ENCODE assay signal across 14 cellular contexts in genomic region chr2:224518806-224519580, GRCh38.
DNase-seq lines count a peak whose midpoint lies in the region; ATAC-seq, FAIRE-seq and TF ChIP-seq lines count a peak whose summit lies in the region.
"Had no signal": no experiment of that assay in that cellular context is flagged by ENCODE, and none has a peak within 500 bp of the region (broad histone marks: within the 10 kb centered on the region; RNA-seq: fewer than 3 reads in every experiment).

No MANE protein-coding gene starts in this region.

- DNase-seq in ACHN (peak; percentile 24), GM19239 (ENCODE audit: insufficient read length, low spot score) (no peak), T-helper 17 cell (no peak), fibroblast of villous mesenchyme (ENCODE audit: low read depth) (peak; percentile 39), iPS-NIHi11 (ENCODE audit: low spot score) (no peak), cortex of kidney (lab: John Stamatoyannopoulos, UW) (no peak)
- no peak for DNase-seq in stimulated activated CD4-positive, alpha-beta T cell treated with anti-CD3 and anti-CD28 coated beads, Interleukin-12 subunit alpha, Interleukin-12 subunit beta, amount 100 ng/mL, for 4 hours
- DNase-seq: activated T-cell treated with anti-CD3 and anti-CD28 coated beads, Interleukin-2, amount 50 U/mL, for 72 hours; colonic mucosa; hypothalamus; NCI-H1694 treated with DMSO at 0.1 percent for 48 hours had no signal

- peak overlapping the region; percentile 80 for H3K27ac Mint-ChIP-seq in T-helper 17 cell
- H3K27ac Mint-ChIP-seq: activated T-cell treated with anti-CD3 and anti-CD28 coated beads, Interleukin-2, amount 50 U/mL, for 72 hours had no signal

- no peak overlapping the region for H3K4me3 ChIP-seq in fibroblast of villous mesenchyme (ENCODE audit: low read depth, low read length)
- H3K4me3 ChIP-seq: BLaER1, colonic mucosa, skin epidermis had no signal

- no peak for ATAC-seq in T-helper 17 cell
- no peak for ATAC-seq in GM21529 (IDR thresholded peaks at IDR 0.05; ENCODE audit: unreplicated experiment)

- no peaks in the 10 kb centered on the region for H3K27me3 Mint-ChIP-seq in T-helper 17 cell

- H3K36me3 Mint-ChIP-seq in T-helper 17 cell (ENCODE audit: low read depth): no peaks in the 10 kb centered on the region

- no peak for TF ChIP-seq CTCF in fibroblast of villous mesenchyme (IDR thresholded peaks at IDR 0.05; ENCODE audit: insufficient read depth, low read depth, low read length)

- in situ Hi-C loops in ACHN (cut with HindIII; ENCODE audit: low pct_ligation_motif_present, low pct_unique_long_range_greater_than_20kb, low sequenced_read_pairs): no loop called here

- H3K9me3 ChIP-seq in T-helper 17 cell (ENCODE audit: control insufficient read depth, low read length, poor library complexity, severe bottlenecking): no peaks in the 10 kb centered on the region
- H3K9me3 ChIP-seq: BLaER1, colonic mucosa had no signal

- H3K4me1 Mint-ChIP-seq in T-helper 17 cell: peaks cover 44% of the 10 kb centered on the region

- FAIRE-seq in GM19239 (lab: Jason Lieb, UNC): peak; percentile 84

- H3K4me3 Mint-ChIP-seq in T-helper 17 cell: no peak overlapping the region
- H3K4me3 Mint-ChIP-seq: activated T-cell treated with anti-CD3 and anti-CD28 coated beads, Interleukin-2, amount 50 U/mL, for 72 hours had no signal

Comparison
In these comparisons a context has a peak if more than half of its experiments do, and no peak if none do; other contexts are left out.
1. DNase-seq: peak in ACHN (single experiment) and fibroblast of villous mesenchyme (single experiment); none in GM19239 (single experiment), T-helper 17 cell (0 of 3), iPS-NIHi11 (single experiment), cortex of kidney (single experiment) and stimulated activated CD4-positive, alpha-beta T cell treated with anti-CD3 and anti-CD28 coated beads, Interleukin-12 subunit alpha, Interleukin-12 subunit beta, amount 100 ng/mL, for 4 hours (single experiment).